Comparison of ENCODE assay signal across 13 cellular contexts in the genomic region with DNA sequence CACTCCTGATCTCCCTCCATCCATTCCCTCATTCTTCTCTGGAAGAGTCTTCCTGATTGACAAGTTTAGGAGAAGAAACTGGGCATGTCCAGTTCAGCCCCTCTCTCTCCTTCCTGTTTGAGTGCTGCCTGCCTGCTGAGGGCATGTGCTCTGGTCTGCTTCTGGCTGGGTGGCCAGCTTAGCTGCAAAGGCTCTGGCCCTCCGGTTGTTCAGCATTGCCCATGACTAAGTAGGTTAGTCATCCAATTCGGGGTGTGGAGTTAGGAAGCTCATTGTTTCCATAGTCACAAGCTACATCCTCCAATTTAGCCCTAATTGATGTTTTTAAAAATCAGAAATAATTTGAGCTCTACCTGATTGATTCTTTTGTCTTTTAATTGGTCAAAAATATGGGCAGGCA. TPM values are rescaled to one million over a fixed set of nuclear protein-coding genes. Genes with fewer than 3 reads are reported as not detected.
DNase-seq lines count a peak whose midpoint lies in the region; ATAC-seq and TF ChIP-seq lines count a peak whose summit lies in the region.
"Had no signal": no experiment of that assay in that cellular context is flagged by ENCODE, and none has a peak within 500 bp of the region (broad histone marks: within the 10 kb centered on the region; RNA-seq: fewer than 3 reads in every experiment).

No MANE protein-coding gene starts in this region.

- TF ChIP-seq POLR2A in IMR-90 (IDR thresholded peaks at IDR 0.05; ENCODE audit: low read depth, low read length) = no peak

- H2AK9ac ChIP-seq in IMR-90 (replicated peaks; ENCODE audit: low read depth, low read length, poor library complexity) = no peak overlapping the region

- POLR2A ChIA-PET in BJ (lab: Charles Lee) (no interaction called here), IMR-90 (lab: Charles Lee; ENCODE audit: unreplicated experiment) (no interaction called here)

- H2BK15ac ChIP-seq in IMR-90 (ENCODE audit: low read depth, low read length) = no peak overlapping the region

- peak; percentile 7 for DNase-seq in BJ (ENCODE audit: low read depth)
- peak; percentile 74 for DNase-seq in IMR-90
- DNase-seq in cardiac fibroblast (ENCODE audit: low read depth in 2 of 2) = peak; percentile 75 to 87
- DNase-seq in kidney tubule cell (ENCODE audit: low spot score) = peak; percentile 82
- no peak for DNase-seq in left ventricle myocardium inferior
- DNase-seq in NCI-H2107 (lab: John Stamatoyannopoulos, UW) = no peak
- no peak for DNase-seq in activated naive CD4-positive, alpha-beta T cell treated with anti-CD3 and anti-CD28 coated beads, Interleukin-2, amount 50 U/mL, for 16 hours
- DNase-seq in KBM-7 = no peak
- DNase-seq: activated T-cell treated with anti-CD3 and anti-CD28 coated beads, Interleukin-2, amount 50 U/mL, for 4 hours; NCI-H2081 treated with DMSO at 0.1 percent for 48 hours; stimulated activated CD4-positive, alpha-beta T cell treated with anti-CD3 and anti-CD28 coated beads, Interleukin-15, amount 100 ng/mL, for 24 hours; stimulated activated naive CD4-positive, alpha-beta T cell treated with Interleukin-2 at 50 U/mL for 16 hours had no signal

- dilution Hi-C loops in IMR-90 (cut with HindIII; ENCODE audit: low sequenced_read_pairs, unreplicated experiment) = no loop called here

- no peak overlapping the region for H3K23ac ChIP-seq in IMR-90 (ENCODE audit: low read depth, low read length)

- H3K18ac ChIP-seq in IMR-90 (ENCODE audit: low read depth, low read length) = no peak overlapping the region

- no peak overlapping the region for H3K56ac ChIP-seq in IMR-90 (ENCODE audit: extremely low read depth, insufficient read depth, low read length)

- H3K14ac ChIP-seq in IMR-90 (replicated peaks; ENCODE audit: low read depth, low read length) = no peak overlapping the region

- no peak for TF ChIP-seq RAD21 in IMR-90 (IDR thresholded peaks at IDR 0.05; ENCODE audit: low read length)

- WGBS in IMR-90 (ENCODE audit: extremely low coverage in 2 of 2, insufficient read length in 1 of 2), 2 experiments = no CpG with 5 or more reads among the region's 2 CpGs

- H3K27ac ChIP-seq in IMR-90 (ENCODE audit: insufficient read depth, low read length) (no peak overlapping the region), left ventricle myocardium inferior (replicated peaks) (no peak overlapping the region)

- in situ Hi-C loops in IMR-90 (cut with MboI; ENCODE audit: low sequenced_read_pairs) (no loop called here), KBM-7 (cut with MboI; ENCODE audit: low pct_unique_long_range_greater_than_20kb, low sequenced_read_pairs) (loop anchor here (25.0 kb wide), 2 partner anchors 88 to 513 kb away; no protein-coding TSS in a partner anchor)

- no peaks in the 10 kb centered on the region for H3K9me1 ChIP-seq in IMR-90 (ENCODE audit: insufficient read depth, low read length)

- no peak overlapping the region for H2BK120ac ChIP-seq in IMR-90 (ENCODE audit: low read depth, low read length)

- ATAC-seq in IMR-90 (ENCODE audit: low read depth) = peak; percentile 91
- ATAC-seq: activated T-cell treated with anti-CD3 and anti-CD28 coated beads, Interleukin-2, amount 50 U/mL, for 4 hours; natural killer cell treated with Interleukin-12 subunit alpha and Interleukin-12 subunit beta and Interleukin-15 and Interleukin-18, amount 100 ng/mL, for 72 hours had no signal

- no peak overlapping the region for H3K9ac ChIP-seq in IMR-90 (ENCODE audit: low read depth, low read length)

- H3K79me1 ChIP-seq in IMR-90 (ENCODE audit: low read depth in 1 of 2, low read length in 2 of 2) = no peaks in the 10 kb centered on the region

- H4K91ac ChIP-seq in IMR-90 (ENCODE audit: insufficient read depth, low read depth, low read length) = no peak overlapping the region

- no peak overlapping the region for H2BK20ac ChIP-seq in IMR-90 (ENCODE audit: low read depth, low read length)

- H4K20me1 ChIP-seq in IMR-90 (ENCODE audit: insufficient read depth, low read length) = no peaks in the 10 kb centered on the region

- intact Hi-C loops in IMR-90 (cut with micrococcal nuclease) (no loop called here), left ventricle myocardium inferior (cut with micrococcal nuclease) (no loop called here)

- no peak overlapping the region for H3K4ac ChIP-seq in IMR-90 (ENCODE audit: low read depth, low read length)

- H3K27me3 ChIP-seq in BJ (ENCODE audit: control insufficient read depth, insufficient read depth, low read length) (no peaks in the 10 kb centered on the region; the same call in 1 of the 2 replicates), IMR-90 (ENCODE audit: control insufficient read depth, insufficient read depth, low read length) (peaks cover 10% of the 10 kb centered on the region), left ventricle myocardium inferior (ENCODE audit: low read depth) (peaks cover 89% of the 10 kb centered on the region)

- H3K4me1 ChIP-seq in IMR-90 (ENCODE audit: control insufficient read depth, insufficient read depth, low read length) = no peaks in the 10 kb centered on the region
- H3K4me1 ChIP-seq in left ventricle myocardium inferior = no peaks in the 10 kb centered on the region

- CTCF ChIA-PET in BJ (lab: Yijun Ruan, JAX) (interaction anchor here (0.7 to 1.0 kb wide), 4 partner anchors 30 to 264 kb away, joined by 3 to 4 read pairs (median 3); no protein-coding TSS in a partner anchor), IMR-90 (lab: Yijun Ruan, JAX) (interaction anchor here (0.5 kb wide), 1 partner anchor 13 kb away, joined by 3 read pairs; no protein-coding TSS in a partner anchor)

- H3K36me3 ChIP-seq in BJ (ENCODE audit: control insufficient read depth, insufficient read depth, low read length) (no peaks in the 10 kb centered on the region), IMR-90 (ENCODE audit: control insufficient read depth, insufficient read depth, low read length) (no peaks in the 10 kb centered on the region), left ventricle myocardium inferior (no peaks in the 10 kb centered on the region)

- H3K4me2 ChIP-seq in IMR-90 (ENCODE audit: low read depth, low read length) = no peak overlapping the region

- H2AK5ac ChIP-seq in IMR-90 (ENCODE audit: low read depth, low read length) = no peak overlapping the region

- no peak overlapping the region for H4K8ac ChIP-seq in IMR-90 (ENCODE audit: low read depth in 2 of 2, low read length in 2 of 2)

- H3K4me3 ChIP-seq in BJ (ENCODE audit: low read depth, low read length) = no peak overlapping the region
- H3K4me3 ChIP-seq in IMR-90 (ENCODE audit: insufficient read depth, low read depth, low read length) = no peak overlapping the region
- no peak overlapping the region for H3K4me3 ChIP-seq in cardiac fibroblast (replicated peaks in 1 of 2; ENCODE audit: low read depth in 2 of 2, low read length in 2 of 2)
- H3K4me3 ChIP-seq in left ventricle myocardium inferior = no peak overlapping the region

- no peak overlapping the region for H2BK5ac ChIP-seq in IMR-90 (ENCODE audit: low read depth, low read length, poor library complexity, severe bottlenecking)

- no TSS peak for BruUV-seq in IMR-90 (replicated peaks; lab: Mats Ljungman, UMichigan)

- peaks cover 5% of the 10 kb centered on the region; the same call in 1 of the 2 replicates for H3K9me3 ChIP-seq in IMR-90 (ENCODE audit: control insufficient read depth, insufficient read depth, low read length)
- H3K9me3 ChIP-seq in left ventricle myocardium inferior (replicated peaks) = peaks cover 5% of the 10 kb centered on the region

- H4K5ac ChIP-seq in IMR-90 (ENCODE audit: low read depth, low read length) = no peak overlapping the region

- H2AFZ ChIP-seq in IMR-90 (replicated peaks; ENCODE audit: low read length, poor library complexity) = peak overlapping the region; percentile 47

- TF ChIP-seq CTCF in BJ (IDR thresholded peaks at IDR 0.05; ENCODE audit: insufficient read depth, low read depth, low read length) = no peak
- TF ChIP-seq CTCF in IMR-90 (conservative IDR thresholded peaks at IDR 0.05; ENCODE audit: low read depth, low read length) = no peak
- TF ChIP-seq CTCF in cardiac fibroblast (IDR thresholded peaks at IDR 0.05; ENCODE audit: low read depth, low read length) = no peak
- no peak for TF ChIP-seq CTCF in left ventricle myocardium inferior (IDR thresholded peaks at IDR 0.05; ENCODE audit: borderline replicate concordance)

TF ChIP-seq in IMR-90, 13 proteins besides CTCF, POLR2A, EP300 and RAD21 (continues in another document):
- TF ChIP-seq BHLHE40 (IDR thresholded peaks at IDR 0.05; ENCODE audit: low read depth, low read length) (no peak), FOS (IDR thresholded peaks at IDR 0.05; ENCODE audit: low read depth, low read length) (no peak), MAZ (IDR thresholded peaks at IDR 0.05; ENCODE audit: borderline replicate concordance, low read depth, low read length) (no peak), RFX5 (IDR thresholded peaks at IDR 0.05; ENCODE audit: low read depth, low read length) (no peak), RCOR1 (IDR thresholded peaks at IDR 0.05; ENCODE audit: insufficient replicate concordance, low read length) (no peak), CHD1 (IDR thresholded peaks at IDR 0.05; ENCODE audit: low read depth, low read length) (no peak), MXI1 (IDR thresholded peaks at IDR 0.05; ENCODE audit: borderline replicate concordance, low read depth, low read length) (no peak), MAFK (IDR thresholded peaks at IDR 0.05; ENCODE audit: low read depth, low read length) (no peak), SMC3 (IDR thresholded peaks at IDR 0.05; ENCODE audit: low read depth, low read length) (no peak), CEBPB (IDR thresholded peaks at IDR 0.05; ENCODE audit: low read depth, low read length) (no peak)

RNA-seq across cellular contexts. Expression of a gene that starts 25.6 kb away (rescaled TPM):
- polyA plus RNA-seq in BJ (2011; rRNA removed) (not detected in 2 replicates), IMR-90 (2012; rRNA removed) (not detected in 2 replicates)
- polyA minus RNA-seq in BJ (2011; rRNA and poly(A)+ RNA removed) = not detected in 2 replicates
- total RNA-seq in IMR-90 (2012; rRNA removed) (not detected in 2 replicates), left ventricle myocardium inferior (not detected)
- polyA plus RNA-seq in IMR-90 (2012; cell fraction: cytosol; rRNA removed) = not detected in 2 replicates
- not detected in 2 replicates for polyA plus RNA-seq in IMR-90 (2012; cell fraction: nucleus; rRNA removed; ENCODE audit: low replicate concordance)
- total RNA-seq: activated T-cell treated with anti-CD3 and anti-CD28 coated beads, Interleukin-2, amount 50 U/mL, for 4 hours; natural killer cell treated with Interleukin-12 subunit alpha and Interleukin-12 subunit beta and Interleukin-15 and Interleukin-18, amount 100 ng/mL, for 72 hours had no signal

RNA-seq across cellular contexts. Expression of a gene that starts 30.4 kb away (rescaled TPM):
- not detected in 2 replicates for polyA plus RNA-seq in BJ (2011; rRNA removed)
- not detected in 2 replicates for polyA minus RNA-seq in BJ (2011; rRNA and poly(A)+ RNA removed)
- total RNA-seq in IMR-90 (2012; rRNA removed) = not detected in 2 replicates
- not detected in 2 replicates for polyA plus RNA-seq in IMR-90 (2012; rRNA removed)
- not detected in 2 replicates for polyA plus RNA-seq in IMR-90 (2012; cell fraction: cytosol; rRNA removed)
- polyA plus RNA-seq in IMR-90 (2012; cell fraction: nucleus; rRNA removed; ENCODE audit: low replicate concordance) = not detected in 2 replicates
- 69.0 TPM for total RNA-seq in left ventricle myocardium inferior
- total RNA-seq: natural killer cell treated with Interleukin-12 subunit alpha and Interleukin-12 subunit beta and Interleukin-15 and Interleukin-18, amount 100 ng/mL, for 72 hours had no signal

Comparison
In these comparisons a context has a peak if more than half of its experiments do, and no peak if none do; other contexts are left out.
1. DNase-seq: peak in BJ (single experiment), IMR-90 (single experiment), cardiac fibroblast (2 of 2) and kidney tubule cell (single experiment); none in left ventricle myocardium inferior (single experiment), NCI-H2107 (single experiment), activated naive CD4-positive, alpha-beta T cell treated with anti-CD3 and anti-CD28 coated beads, Interleukin-2, amount 50 U/mL, for 16 hours (single experiment) and KBM-7 (single experiment).
2. RNA of a gene that starts 30.4 kb away (total RNA-seq): 69.0 TPM in left ventricle myocardium inferior (single experiment); not detected in IMR-90; every median in the first group is over 10 times any median in the second.